In the genomic region with DNA sequence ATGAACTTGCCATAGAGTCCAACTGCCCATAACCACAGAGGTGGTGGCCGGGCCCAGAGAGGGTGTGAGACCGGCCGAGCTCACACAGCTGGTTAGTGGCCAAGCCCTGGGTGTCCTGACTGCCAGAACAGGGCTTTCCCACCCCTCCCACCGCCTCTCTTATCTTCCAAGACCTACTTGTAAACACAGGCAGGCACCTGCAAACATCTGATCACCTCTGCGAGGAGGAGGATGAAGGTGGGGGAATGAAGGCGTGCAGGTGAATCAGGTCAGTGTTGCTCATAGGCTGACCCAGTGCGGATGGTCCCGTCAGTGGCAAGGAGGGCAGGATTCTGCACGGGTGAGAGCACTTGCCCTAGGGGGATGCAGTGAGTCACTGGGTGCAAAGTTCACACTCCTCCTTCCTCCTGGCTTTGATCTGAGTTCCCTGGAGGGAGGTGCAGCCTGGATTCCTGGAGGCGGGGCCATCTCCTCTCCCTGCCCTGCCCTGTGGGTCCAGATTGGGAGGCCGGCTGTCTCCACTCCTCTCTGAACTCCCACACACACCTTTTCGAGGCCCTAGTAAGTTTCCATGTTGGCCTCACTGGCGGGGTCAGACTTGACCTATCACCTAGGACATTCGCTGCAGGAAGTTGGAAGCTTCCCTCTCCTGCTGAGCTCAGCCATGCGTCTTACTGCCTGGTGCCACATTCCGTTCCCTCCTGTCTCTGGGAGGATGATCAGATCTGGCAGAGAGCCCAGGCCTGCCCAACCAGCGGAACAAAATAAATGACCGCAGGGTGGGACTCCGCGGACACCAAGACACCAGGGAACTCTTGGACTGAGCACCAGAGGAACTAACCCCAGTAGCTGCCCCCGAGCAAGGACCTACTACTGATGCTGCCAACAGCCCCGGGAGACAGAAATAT, we compare ENCODE assay signal across 10 cellular contexts. TPM values are rescaled to one million over a fixed set of nuclear protein-coding genes. Genes with fewer than 3 reads are reported as not detected.
DNase-seq lines count a peak whose midpoint lies in the region; ATAC-seq, FAIRE-seq and TF ChIP-seq lines count a peak whose summit lies in the region.
"Had no signal": no experiment of that assay in that cellular context is flagged by ENCODE, and none has a peak within 500 bp of the region (broad histone marks: within the 10 kb centered on the region; RNA-seq: fewer than 3 reads in every experiment).

No MANE protein-coding gene starts in this region.

- no peaks in the 10 kb centered on the region for H3K9me3 Mint-ChIP-seq in activated naive CD4-positive, alpha-beta T cell treated with anti-CD3 and anti-CD28 coated beads, Interleukin-2, amount 10 ng/mL, durations not matched to agents 7 days and 5 days

- in situ Hi-C loops in KBM-7 (cut with MboI; ENCODE audit: low pct_unique_long_range_greater_than_20kb, low sequenced_read_pairs) = no loop called here
- in situ Hi-C loops in mammary epithelial cell (cut with MboI; ENCODE audit: low sequenced_read_pairs in 2 of 2) = loop anchor here (5.0 to 25.0 kb wide), 3 partner anchors 112 to 152 kb away; no protein-coding TSS in a partner anchor

- H2AFZ ChIP-seq in mammary epithelial cell (ENCODE audit: low read depth, low read length) = peak overlapping the region; percentile 63
- H2AFZ ChIP-seq in OCI-LY7 (ENCODE audit: low read length) = no peak overlapping the region

- H3K27ac ChIP-seq in A549 (peak overlapping the region; percentile 92 to 99), mammary epithelial cell (ENCODE audit: insufficient read depth, low read depth, low read length) (peak overlapping the region; percentile 90), lower lobe of right lung (peak overlapping the region; percentile 61), OCI-LY7 (ENCODE audit: low read depth, low read length, poor library complexity, severe bottlenecking) (no peak overlapping the region)
- H3K27ac ChIP-seq: ovary had no signal

- peak overlapping the region; percentile 56 for H3K4me3 ChIP-seq in A549
- no peak overlapping the region for H3K4me3 ChIP-seq in mammary epithelial cell (replicated peaks in 1 of 3; ENCODE audit: insufficient read depth in 1 of 3, low read depth in 2 of 3, low read length in 3 of 3)
- no peak overlapping the region for H3K4me3 ChIP-seq in lower lobe of right lung
- H3K4me3 ChIP-seq in OCI-LY7 (ENCODE audit: low read depth, low read length, poor library complexity, severe bottlenecking) = no peak overlapping the region
- H3K4me3 ChIP-seq: ovary had no signal

- ATAC-seq in A549 (peak; percentile 65 to 77), lower lobe of right lung (peak; percentile 74 to 75), GM21825 (IDR thresholded peaks at IDR 0.05; ENCODE audit: unreplicated experiment) (no peak)

- CTCF ChIA-PET in A549 (lab: Yijun Ruan, JAX) (interaction anchor here (0.8 to 2.2 kb wide), 7 partner anchors 8 to 144 kb away, joined by 3 to 14 read pairs (median 3); a partner anchor contains a TSS), mammary epithelial cell (lab: Charles Lee; ENCODE audit: low non-redundant PET) (interaction anchor here (0.6 to 0.7 kb wide), 2 partner anchors 8 to 401 kb away, joined by 3 to 5 read pairs; no protein-coding TSS in a partner anchor), OCI-LY7 (lab: Charles Lee; ENCODE audit: unreplicated experiment) (no interaction called here)
- CTCF ChIA-PET in activated naive CD4-positive, alpha-beta T cell treated with anti-CD3 and anti-CD28 coated beads, Interleukin-2, amount 10 ng/mL, durations not matched to agents 7 days and 5 days (lab: Charles Lee) = interaction anchor here (1.4 to 2.4 kb wide), 2 partner anchors 8 to 208 kb away, joined by 6 to 7 read pairs; no protein-coding TSS in a partner anchor

- TF ChIP-seq CTCF in A549 (IDR thresholded peaks at IDR 0.05) = no peak
- no peak for TF ChIP-seq CTCF in mammary epithelial cell (conservative IDR thresholded peaks at IDR 0.05 in 1 of 2, IDR thresholded peaks at IDR 0.05 in 1 of 2; ENCODE audit: extremely low read depth in 1 of 2, insufficient read depth in 1 of 2, low read depth in 1 of 2, low read length in 2 of 2)
- TF ChIP-seq CTCF in lower lobe of right lung (IDR thresholded peaks at IDR 0.05) = no peak
- TF ChIP-seq CTCF in OCI-LY7 (conservative IDR thresholded peaks at IDR 0.05; ENCODE audit: low read length) = no peak

- H3K4me1 Mint-ChIP-seq in activated naive CD4-positive, alpha-beta T cell treated with anti-CD3 and anti-CD28 coated beads, Interleukin-2, amount 10 ng/mL, durations not matched to agents 7 days and 5 days = no peaks in the 10 kb centered on the region

- H3K36me3 ChIP-seq in mammary epithelial cell (ENCODE audit: insufficient read depth, low read length) = no peaks in the 10 kb centered on the region
- no peaks in the 10 kb centered on the region for H3K36me3 ChIP-seq in lower lobe of right lung
- no peaks in the 10 kb centered on the region for H3K36me3 ChIP-seq in OCI-LY7 (ENCODE audit: insufficient read depth, low read length)
- H3K36me3 ChIP-seq: ovary had no signal

- BruUV-seq in mammary epithelial cell (replicated peaks; lab: Mats Ljungman, UMichigan) = TSS peak; percentile 40
- BruUV-seq in OCI-LY7 (replicated peaks; lab: Mats Ljungman, UMichigan) = no TSS peak

- peaks cover 38% of the 10 kb centered on the region for H3K27me3 Mint-ChIP-seq in activated naive CD4-positive, alpha-beta T cell treated with anti-CD3 and anti-CD28 coated beads, Interleukin-2, amount 10 ng/mL, durations not matched to agents 7 days and 5 days

- TF ChIP-seq EP300 in A549 (IDR thresholded peaks at IDR 0.05) = peak; percentile 57 to 65; a peak in 3 of 5 replicates

- DNase-seq in A549 (ENCODE audit: low read depth in 1 of 2, low spot score in 1 of 2) (peak; percentile 89 to 97), KBM-7 (peak; percentile 70), mammary epithelial cell (peak; percentile 92), lower lobe of right lung (peak; percentile 69), OCI-LY7 (ENCODE audit: low spot score) (no peak)
- DNase-seq in activated CD4-positive, alpha-beta T cell treated with anti-CD3 and anti-CD28 coated beads, Interleukin-2, amount 50 U/mL, for 1 hour = no peak
- no peak for DNase-seq in activated naive CD4-positive, alpha-beta T cell treated with anti-CD3 and anti-CD28 coated beads, Interleukin-2, amount 10 ng/mL, durations not matched to agents 7 days and 5 days

- FAIRE-seq in A549 (lab: Jason Lieb, UNC) = no peak
- FAIRE-seq: TTC549 had no signal

- H3K4me1 ChIP-seq in A549 (peaks cover 57% of the 10 kb centered on the region), mammary epithelial cell (ENCODE audit: insufficient read depth, low read length) (peaks cover 61% of the 10 kb centered on the region), lower lobe of right lung (peaks cover 30% of the 10 kb centered on the region), OCI-LY7 (ENCODE audit: insufficient read depth, low read length, poor library complexity, severe bottlenecking) (no peaks in the 10 kb centered on the region)

- no peaks in the 10 kb centered on the region for H3K79me2 ChIP-seq in mammary epithelial cell (ENCODE audit: insufficient read depth, low read length)
- H3K79me2 ChIP-seq in OCI-LY7 (ENCODE audit: insufficient read depth, low read depth, low read length) = no peaks in the 10 kb centered on the region

- no peaks in the 10 kb centered on the region for H3K9me2 ChIP-seq in OCI-LY7 (ENCODE audit: insufficient read depth, low read length)

- POLR2A ChIA-PET in A549 (lab: Yijun Ruan, JAX) (interaction anchor here (0.6 to 8.3 kb wide), 8 partner anchors 10 to 176 kb away, joined by 3 to 98 read pairs (median 7); a partner anchor contains a TSS), OCI-LY7 (lab: Charles Lee) (no interaction called here)

- H3K4me2 ChIP-seq in A549 = peak overlapping the region; percentile 99
- H3K4me2 ChIP-seq in mammary epithelial cell (ENCODE audit: insufficient read depth, low read depth, low read length) = peak overlapping the region; percentile 69
- H3K4me2 ChIP-seq in OCI-LY7 (ENCODE audit: low read length) = no peak overlapping the region

- TF ChIP-seq RAD21 in A549 (conservative IDR thresholded peaks at IDR 0.05 in 1 of 2, IDR thresholded peaks at IDR 0.05 in 1 of 2) = no peak; a peak in 1 of 5 replicates

- no peaks in the 10 kb centered on the region for H3K27me3 ChIP-seq in mammary epithelial cell (ENCODE audit: insufficient read depth, low read length)
- H3K27me3 ChIP-seq in lower lobe of right lung (ENCODE audit: low read depth) = no peaks in the 10 kb centered on the region
- H3K27me3 ChIP-seq: ovary had no signal

- H4K20me1 ChIP-seq in mammary epithelial cell (ENCODE audit: insufficient read depth, low read length) (no peaks in the 10 kb centered on the region), OCI-LY7 (ENCODE audit: insufficient read depth, low read length) (no peaks in the 10 kb centered on the region)

- no peak overlapping the region for H3K27ac Mint-ChIP-seq in activated naive CD4-positive, alpha-beta T cell treated with anti-CD3 and anti-CD28 coated beads, Interleukin-2, amount 10 ng/mL, durations not matched to agents 7 days and 5 days

- dilution Hi-C loops in mammary epithelial cell (cut with HindIII; ENCODE audit: low sequenced_read_pairs) = loop anchor here (5.0 kb wide), 3 partner anchors 72 to 267 kb away; no protein-coding TSS in a partner anchor

- intact Hi-C loops in mammary epithelial cell (cut with micrococcal nuclease) (loop anchor here (1.0 to 5.0 kb wide), 7 partner anchors 12 to 149 kb away; no protein-coding TSS in a partner anchor), lower lobe of right lung (cut with DNase I) (no loop called here), OCI-LY7 (cut with micrococcal nuclease; ENCODE audit: unreplicated experiment) (loop anchor here (5.0 kb wide), 1 partner anchor 207 kb away; no protein-coding TSS in a partner anchor)

- no peaks in the 10 kb centered on the region for H3K36me3 Mint-ChIP-seq in activated naive CD4-positive, alpha-beta T cell treated with anti-CD3 and anti-CD28 coated beads, Interleukin-2, amount 10 ng/mL, durations not matched to agents 7 days and 5 days

- TF ChIP-seq POLR2A in A549 (IDR thresholded peaks at IDR 0.05; ENCODE audit: low read length) = peak; percentile 5; the same call in 1 of the 2 replicates

- no peaks in the 10 kb centered on the region for H3K9me3 ChIP-seq in A549
- H3K9me3 ChIP-seq in mammary epithelial cell (replicated peaks; ENCODE audit: insufficient read depth, low read length) = no peaks in the 10 kb centered on the region
- no peaks in the 10 kb centered on the region for H3K9me3 ChIP-seq in lower lobe of right lung
- H3K9me3 ChIP-seq in OCI-LY7 (ENCODE audit: low read length) = no peaks in the 10 kb centered on the region
- H3K9me3 ChIP-seq: ovary had no signal

- no peak overlapping the region for H3K4me3 Mint-ChIP-seq in activated naive CD4-positive, alpha-beta T cell treated with anti-CD3 and anti-CD28 coated beads, Interleukin-2, amount 10 ng/mL, durations not matched to agents 7 days and 5 days

- H3K9ac ChIP-seq in mammary epithelial cell (ENCODE audit: insufficient read depth, low read length) = peak overlapping the region; percentile 72

- whole genome bisulfite sequencing in A549 (ENCODE audit: missing lambda C conversion rate) = 3% methylated on average over 14 of the region's 22 CpGs
- 3% methylated on average over 16 of the region's 22 CpGs for WGBS in mammary epithelial cell (ENCODE audit: low coverage, missing lambda C conversion rate)

RNA-seq across cellular contexts. Expression of a gene that starts 7.3 kb away (rescaled TPM):
- polyA plus RNA-seq in A549 (2011; rRNA removed) = 2.0 and 4.1 TPM in 2 replicates
- polyA plus RNA-seq in A549 (2012; cell fraction: cytosol; rRNA removed) = 1.6 and 2.1 TPM in 2 replicates
- polyA plus RNA-seq in A549 (2012; cell fraction: nucleus; rRNA removed) = 0.46 and 0.81 TPM in 2 replicates
- polyA plus RNA-seq in A549 (2017; fragmentation: RNase III; extraction: RNeasy Plus Mini Kit Qiagen cat#74134 plus additional on column Dnase treatment) = 0.64 to 1.2 TPM (median 0.68 TPM) in 3 replicates
- 0.37 and 0.54 TPM in 2 replicates for polyA minus RNA-seq in A549 (2011; rRNA and poly(A)+ RNA removed)
- total RNA-seq in mammary epithelial cell = 1 to 10 TPM; 1.2 to 1.3 TPM
- polyA plus RNA-seq in mammary epithelial cell = 1.9 TPM
- not detected for polyA minus RNA-seq in mammary epithelial cell
- total RNA-seq in lower lobe of right lung = 1.1 TPM
- total RNA-seq in OCI-LY7 (2014; rRNA removed; shearing (Covaris generic)) = 12.4 and 15.0 TPM in 2 replicates
- 2.4 and 3.4 TPM in 2 replicates for total RNA-seq in OCI-LY7 (2022)

RNA-seq across cellular contexts. Expression of a gene that starts 41.6 kb away (rescaled TPM):
- 24.6 and 28.9 TPM in 2 replicates for polyA plus RNA-seq in A549 (2011; rRNA removed)
- polyA plus RNA-seq in A549 (2012; cell fraction: cytosol; rRNA removed) = 21.7 and 31.5 TPM in 2 replicates
- polyA plus RNA-seq in A549 (2012; cell fraction: nucleus; rRNA removed) = 32.8 and 35.5 TPM in 2 replicates
- polyA plus RNA-seq in A549 (2017; fragmentation: RNase III; extraction: RNeasy Plus Mini Kit Qiagen cat#74134 plus additional on column Dnase treatment) = 33.9 to 39.4 TPM (median 38.1 TPM) in 3 replicates
- polyA minus RNA-seq in A549 (2011; rRNA and poly(A)+ RNA removed) = 13.5 and 26.6 TPM in 2 replicates
- 100 to 1,000 TPM; 196 to 351 TPM for total RNA-seq in mammary epithelial cell
- 141 TPM for polyA plus RNA-seq in mammary epithelial cell
- polyA minus RNA-seq in mammary epithelial cell = 123 TPM
- total RNA-seq in lower lobe of right lung = 20.1 TPM
- total RNA-seq in OCI-LY7 (2014; rRNA removed; shearing (Covaris generic)) = not detected in 2 replicates
- not detected in 2 replicates for total RNA-seq in OCI-LY7 (2022)

RNA-seq across cellular contexts. Expression of a gene that starts 47.3 kb away (rescaled TPM):
- polyA plus RNA-seq in A549 (2011; rRNA removed) (7.0 and 14.3 TPM in 2 replicates), A549 (2017; fragmentation: RNase III; extraction: RNeasy Plus Mini Kit Qiagen cat#74134 plus additional on column Dnase treatment) (12.2 to 21.2 TPM (median 15.5 TPM) in 3 replicates), mammary epithelial cell (6.5 TPM)
- 7.2 and 10.8 TPM in 2 replicates for polyA plus RNA-seq in A549 (2012; cell fraction: cytosol; rRNA removed)
- 41.3 and 43.5 TPM in 2 replicates for polyA plus RNA-seq in A549 (2012; cell fraction: nucleus; rRNA removed)
- polyA minus RNA-seq in A549 (2011; rRNA and poly(A)+ RNA removed) = 32.0 and 34.5 TPM in 2 replicates
- total RNA-seq in mammary epithelial cell (10 to 100 TPM; 32.3 to 48.1 TPM), lower lobe of right lung (54.7 TPM), OCI-LY7 (2022) (87.1 and 90.3 TPM in 2 replicates)
- polyA minus RNA-seq in mammary epithelial cell = 37.1 TPM
- total RNA-seq in OCI-LY7 (2014; rRNA removed; shearing (Covaris generic)) = 40.7 and 41.4 TPM in 2 replicates

RNA-seq across cellular contexts. Expression of a gene that starts 57.9 kb away (rescaled TPM):
- polyA plus RNA-seq in A549 (2011; rRNA removed) (not detected in 2 replicates), A549 (2017; fragmentation: RNase III; extraction: RNeasy Plus Mini Kit Qiagen cat#74134 plus additional on column Dnase treatment) (not detected in 3 replicates), mammary epithelial cell (not detected)
- polyA plus RNA-seq in A549 (2012; cell fraction: cytosol; rRNA removed) = 0.04 and 0.09 TPM in 2 replicates
- polyA plus RNA-seq in A549 (2012; cell fraction: nucleus; rRNA removed) = 0.17 TPM in 1 of 2 replicates, not detected in the other
- polyA minus RNA-seq in A549 (2011; rRNA and poly(A)+ RNA removed) = not detected in 2 replicates
- total RNA-seq in mammary epithelial cell (not detected), lower lobe of right lung (not detected), OCI-LY7 (2022) (not detected in 2 replicates)
- polyA minus RNA-seq in mammary epithelial cell = not detected
- not detected in 2 replicates for total RNA-seq in OCI-LY7 (2014; rRNA removed; shearing (Covaris generic))
- total RNA-seq: ovary had no signal
- polyA plus RNA-seq: ovary had no signal

Comparison
In these comparisons a context has a peak if more than half of its experiments do, and no peak if none do; other contexts are left out.
1. DNase-seq: peak in A549 (2 of 2), KBM-7 (single experiment), mammary epithelial cell (single experiment) and lower lobe of right lung (single experiment); none in OCI-LY7 (single experiment), activated CD4-positive, alpha-beta T cell treated with anti-CD3 and anti-CD28 coated beads, Interleukin-2, amount 50 U/mL, for 1 hour (single experiment) and activated naive CD4-positive, alpha-beta T cell treated with anti-CD3 and anti-CD28 coated beads, Interleukin-2, amount 10 ng/mL, durations not matched to agents 7 days and 5 days (single experiment).
2. RNA of a gene that starts 41.6 kb away (total RNA-seq): 196 to 351 TPM in mammary epithelial cell and 20.1 TPM in lower lobe of right lung (single experiment); not detected in OCI-LY7; every median in the first group is over 10 times any median in the second.